Comparison of ENCODE assay signal across 8 cellular contexts in the genomic region with DNA sequence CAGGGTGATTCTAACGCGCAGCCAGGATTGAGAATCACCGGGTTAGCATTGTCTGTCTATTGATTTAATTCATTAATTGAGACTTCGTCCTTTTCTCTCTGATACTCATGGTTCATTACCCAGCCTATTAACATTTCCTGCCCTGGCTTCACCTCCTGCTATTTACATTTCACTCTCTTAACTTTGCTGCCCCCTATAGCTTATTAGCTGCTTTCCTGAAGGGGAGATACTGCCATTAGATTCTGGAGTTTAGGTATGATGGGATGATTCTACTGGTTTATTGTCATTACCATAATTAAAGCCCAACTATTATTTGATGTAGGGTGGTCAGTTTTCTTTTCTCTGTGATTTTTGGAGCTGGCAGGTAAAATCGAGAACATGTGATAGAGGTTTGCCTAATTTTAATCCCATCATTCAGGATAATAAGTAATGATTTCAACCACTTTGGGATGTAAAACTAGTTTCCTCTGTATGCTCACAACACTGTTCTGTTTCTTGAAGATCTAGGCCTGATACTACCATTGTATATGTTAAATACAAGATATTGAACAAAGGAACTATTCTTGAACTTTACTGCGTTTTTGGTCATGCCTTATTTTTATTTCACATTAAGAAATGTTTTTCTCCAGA. TPM values are rescaled to one million over a fixed set of nuclear protein-coding genes. Genes with fewer than 3 reads are reported as not detected.
DNase-seq lines count a peak whose midpoint lies in the region; ATAC-seq and FAIRE-seq lines count a peak whose summit lies in the region.

No MANE protein-coding gene starts in this region.

- CTCF ChIA-PET in activated CD4-positive, alpha-beta memory T cell treated with anti-CD3 and anti-CD28 coated beads for 36 hours (lab: Charles Lee): interaction anchor here (0.9 to 2.2 kb wide), 7 partner anchors 76 to 611 kb away, joined by 3 to 22 read pairs (median 7); a partner anchor contains a TSS

- POLR2A ChIA-PET in activated CD4-positive, alpha-beta memory T cell treated with anti-CD3 and anti-CD28 coated beads for 36 hours (lab: Charles Lee): interaction anchor here (0.6 to 0.8 kb wide), 2 partner anchors 76 to 698 kb away, joined by 3 read pairs; no protein-coding TSS in a partner anchor

- H3K4me3 Mint-ChIP-seq in activated CD4-positive, alpha-beta memory T cell treated with anti-CD3 and anti-CD28 coated beads for 36 hours: no peak overlapping the region

- intact Hi-C loops in activated CD4-positive, alpha-beta memory T cell treated with anti-CD3 and anti-CD28 coated beads for 36 hours (cut with micrococcal nuclease): loop anchor here (2.0 to 5.0 kb wide), 3 partner anchors 166 to 229 kb away; no protein-coding TSS in a partner anchor
- intact Hi-C loops in left ventricle myocardium superior (cut with micrococcal nuclease): loop anchor here (5.0 kb wide), 1 partner anchor 219 kb away; no protein-coding TSS in a partner anchor

- H3K27me3 Mint-ChIP-seq in activated CD4-positive, alpha-beta memory T cell treated with anti-CD3 and anti-CD28 coated beads for 36 hours: no peaks in the 10 kb centered on the region

- H3K27ac Mint-ChIP-seq in activated CD4-positive, alpha-beta memory T cell treated with anti-CD3 and anti-CD28 coated beads for 36 hours: peak overlapping the region; percentile 47

- peaks cover 2% of the 10 kb centered on the region for H3K36me3 Mint-ChIP-seq in activated CD4-positive, alpha-beta memory T cell treated with anti-CD3 and anti-CD28 coated beads for 36 hours

- FAIRE-seq in GM18507 (lab: Jason Lieb, UNC): peak; percentile 91

- no peaks in the 10 kb centered on the region for H3K9me3 Mint-ChIP-seq in activated CD4-positive, alpha-beta memory T cell treated with anti-CD3 and anti-CD28 coated beads for 36 hours

- DNase-seq in Ammon's horn (ENCODE audit: low spot score): peak; percentile 56
- no peak for DNase-seq in GM18507 (ENCODE audit: extremely low spot score, insufficient read length, low read depth)
- DNase-seq in NCI-H2227 (lab: John Stamatoyannopoulos, UW; ENCODE audit: unreplicated experiment): peak; percentile 35
- DNase-seq in activated CD4-positive, alpha-beta memory T cell treated with anti-CD3 and anti-CD28 coated beads for 36 hours: no peak
- DNase-seq in left ventricle myocardium superior: no peak
- no peak for DNase-seq in stimulated activated naive CD8-positive, alpha-beta T cell treated with anti-CD3 and anti-CD28 coated beads, Interleukin-15, Interleukin-2, amounts not matched to agents 100 U/mL and 50 U/mL, for 24 hours

- peak; percentile 55 for ATAC-seq in HG03108 (IDR thresholded peaks at IDR 0.05; ENCODE audit: unreplicated experiment)
- peak; percentile 70 for ATAC-seq in left ventricle myocardium superior
- peak; percentile 52 for ATAC-seq in stimulated activated naive CD8-positive, alpha-beta T cell treated with anti-CD3 and anti-CD28 coated beads, Interleukin-15, Interleukin-2, amounts not matched to agents 100 U/mL and 50 U/mL, for 24 hours
- no peak for ATAC-seq in HG03469 (IDR thresholded peaks at IDR 0.05; ENCODE audit: unreplicated experiment)

- peaks cover 81% of the 10 kb centered on the region for H3K4me1 Mint-ChIP-seq in activated CD4-positive, alpha-beta memory T cell treated with anti-CD3 and anti-CD28 coated beads for 36 hours (ENCODE audit: low read depth)

RNA-seq across cellular contexts. Expression of a gene that starts 6.4 kb away (rescaled TPM):
- 10 to 100 TPM; 38.6 to 40.4 TPM for total RNA-seq in activated CD4-positive, alpha-beta memory T cell treated with anti-CD3 and anti-CD28 coated beads for 36 hours
- total RNA-seq in left ventricle myocardium superior: 80.7 TPM

Comparison
In these comparisons a context has a peak if more than half of its experiments do, and no peak if none do; other contexts are left out.
1. DNase-seq: peak in Ammon's horn (single experiment) and NCI-H2227 (single experiment); none in GM18507 (single experiment), activated CD4-positive, alpha-beta memory T cell treated with anti-CD3 and anti-CD28 coated beads for 36 hours (single experiment), left ventricle myocardium superior (single experiment) and stimulated activated naive CD8-positive, alpha-beta T cell treated with anti-CD3 and anti-CD28 coated beads, Interleukin-15, Interleukin-2, amounts not matched to agents 100 U/mL and 50 U/mL, for 24 hours (single experiment).